Comparison of ENCODE assay signal across 28 cellular contexts in the genomic region with DNA sequence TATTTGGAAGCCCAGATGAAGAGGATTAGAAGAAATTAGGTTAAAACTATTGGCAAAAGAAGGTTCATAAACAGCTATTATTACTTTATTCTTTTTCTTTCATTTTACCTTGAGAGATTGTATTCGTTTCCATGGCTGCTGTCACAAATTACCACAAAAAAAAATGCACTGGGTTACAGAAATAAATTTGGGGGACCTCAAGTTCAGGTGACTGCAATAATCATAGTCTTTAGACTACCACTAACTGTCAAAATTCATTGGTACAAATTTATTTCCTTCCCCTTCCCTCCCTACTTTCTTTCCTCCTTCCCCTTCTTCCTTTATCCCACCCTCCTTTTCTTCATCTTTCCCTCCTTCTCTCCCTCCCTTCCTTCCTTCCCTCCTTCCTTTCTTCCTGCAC.
"Had no signal": no experiment of that assay in that cellular context is flagged by ENCODE, and none has a peak within 500 bp of the region (broad histone marks: within the 10 kb centered on the region; RNA-seq: fewer than 3 reads in every experiment).

No MANE protein-coding gene starts in this region.

- H3K36me3 ChIP-seq: colonic mucosa, esophagus muscularis mucosa, esophagus squamous epithelium, gastrocnemius medialis, gastroesophageal sphincter, heart left ventricle, heart right ventricle had no signal

- FAIRE-seq: colon, endometrium, endothelial cell of umbilical vein, frontal cortex had no signal

- H3K4me1 ChIP-seq: colonic mucosa, esophagus muscularis mucosa, esophagus squamous epithelium, gastrocnemius medialis, gastroesophageal sphincter, heart left ventricle, heart right ventricle had no signal

- DNase-seq: colonic mucosa; cortex of kidney; dermis blood vessel endothelial cell; dorsolateral prefrontal cortex; effector CD4-positive, alpha-beta T cell; effector CD8-positive, alpha-beta T cell; effector memory CD4-positive, alpha-beta T cell; effector memory CD8-positive, alpha-beta T cell; endodermal cell; erythroblast; esophagus squamous epithelium; foreskin fibroblast; foreskin keratinocyte; foreskin melanocyte; gastrocnemius medialis; glutamatergic neuron; head of caudate nucleus; heart left ventricle; heart right ventricle had no signal

- H3K27ac ChIP-seq: colonic mucosa, coronary artery, dorsolateral prefrontal cortex, epithelial cell of prostate, esophagus muscularis mucosa, esophagus squamous epithelium, foreskin keratinocyte, gastrocnemius medialis, gastroesophageal sphincter, heart left ventricle, heart right ventricle had no signal

- ATAC-seq: effector memory CD8-positive, alpha-beta T cell; esophagus mucosa; foreskin keratinocyte; gastrocnemius medialis; gastroesophageal sphincter; heart left ventricle; heart right ventricle had no signal

- H3K9me3 ChIP-seq: colonic mucosa, esophagus muscularis mucosa, esophagus squamous epithelium, gastrocnemius medialis, gastroesophageal sphincter, heart right ventricle had no signal

- H3K27me3 ChIP-seq: colonic mucosa, dorsolateral prefrontal cortex, esophagus muscularis mucosa, esophagus squamous epithelium, foreskin keratinocyte, gastrocnemius medialis, gastroesophageal sphincter, heart left ventricle, heart right ventricle had no signal

- H3K4me3 ChIP-seq: colonic mucosa, coronary artery, dorsolateral prefrontal cortex, esophagus muscularis mucosa, esophagus squamous epithelium, gastrocnemius medialis, gastroesophageal sphincter, heart left ventricle, heart right ventricle had no signal
